9 cellular contexts compared by ENCODE assay signal in genomic region chr22:41619979-41620645, GRCh38. TPM values are rescaled to one million over a fixed set of nuclear protein-coding genes. Genes with fewer than 3 reads are reported as not detected.
DNase-seq lines count a peak whose midpoint lies in the region; ATAC-seq lines count a peak whose summit lies in the region.
"Had no signal": no experiment of that assay in that cellular context is flagged by ENCODE, and none has a peak within 500 bp of the region (broad histone marks: within the 10 kb centered on the region; RNA-seq: fewer than 3 reads in every experiment).

No MANE protein-coding gene starts in this region.

- H3K9me3 ChIP-seq in skeletal muscle tissue (ENCODE audit: control insufficient read depth in 3 of 3, low read length in 3 of 3): no peaks in the 10 kb centered on the region

- H3K27me3 ChIP-seq in skeletal muscle tissue (ENCODE audit: control insufficient read depth in 3 of 3, insufficient read depth in 3 of 3, low read length in 3 of 3): no peaks in the 10 kb centered on the region

- DNase-seq in GM03348 (ENCODE audit: low spot score): peak; percentile 27
- DNase-seq in SHP77 (lab: John Stamatoyannopoulos, UW): peak; percentile 25 to 52
- peak; percentile 56 for DNase-seq in activated naive CD8-positive, alpha-beta T cell treated with anti-CD3 and anti-CD28 coated beads, Interleukin-2, amount 50 U/mL, for 24 hours
- DNase-seq in NCI-H2107 treated with DMSO at 0.1 percent for 48 hours (lab: John Stamatoyannopoulos, UW; ENCODE audit: unreplicated experiment): no peak

- H3K4me1 Mint-ChIP-seq in activated naive CD8-positive, alpha-beta T cell treated with anti-CD3 and anti-CD28 coated beads, Interleukin-2, amount 50 U/mL, for 24 hours: peaks cover 57% of the 10 kb centered on the region

- no peaks in the 10 kb centered on the region for H3K9me3 Mint-ChIP-seq in activated naive CD8-positive, alpha-beta T cell treated with anti-CD3 and anti-CD28 coated beads, Interleukin-2, amount 50 U/mL, for 24 hours

- H3K36me3 ChIP-seq in skeletal muscle tissue (ENCODE audit: control insufficient read depth in 3 of 3, insufficient read depth in 3 of 3, low read length in 3 of 3): peaks cover 5 to 17% (median 7%) of the 10 kb centered on the region in 3 donors

- peaks cover 3% of the 10 kb centered on the region for H3K27me3 Mint-ChIP-seq in activated naive CD8-positive, alpha-beta T cell treated with anti-CD3 and anti-CD28 coated beads, Interleukin-2, amount 50 U/mL, for 24 hours

- peak overlapping the region; percentile 91 to 95 (median 92) for H3K9ac ChIP-seq in skeletal muscle tissue (ENCODE audit: low read depth in 1 of 3, low read length in 3 of 3)

- ATAC-seq in HG02973 (IDR thresholded peaks at IDR 0.05; ENCODE audit: unreplicated experiment) (peak; percentile 22), HG02759 (IDR thresholded peaks at IDR 0.05; ENCODE audit: unreplicated experiment) (no peak)
- ATAC-seq in activated naive CD8-positive, alpha-beta T cell treated with anti-CD3 and anti-CD28 coated beads, Interleukin-2, amount 50 U/mL, for 24 hours: peak; percentile 27

- H3K36me3 Mint-ChIP-seq in activated naive CD8-positive, alpha-beta T cell treated with anti-CD3 and anti-CD28 coated beads, Interleukin-2, amount 50 U/mL, for 24 hours (ENCODE audit: low read depth): peaks cover 47% of the 10 kb centered on the region

- H3K4me1 ChIP-seq in skeletal muscle tissue (ENCODE audit: control insufficient read depth in 3 of 3, insufficient read depth in 3 of 3, low read length in 3 of 3): peaks cover 18 to 29% (median 19%) of the 10 kb centered on the region in 3 donors

- H3K4me3 Mint-ChIP-seq in activated naive CD8-positive, alpha-beta T cell treated with anti-CD3 and anti-CD28 coated beads, Interleukin-2, amount 50 U/mL, for 24 hours: peak overlapping the region; percentile 97

- H3K27ac Mint-ChIP-seq in activated naive CD8-positive, alpha-beta T cell treated with anti-CD3 and anti-CD28 coated beads, Interleukin-2, amount 50 U/mL, for 24 hours: peak overlapping the region; percentile 99

- H3K27ac ChIP-seq in skeletal muscle tissue (ENCODE audit: low read depth, low read length): peak overlapping the region; percentile 99

- H3K4me3 ChIP-seq in iPS-11a (ENCODE audit: low read depth, low read length): peak overlapping the region; percentile 88
- peak overlapping the region; percentile 88 to 99 (median 92) for H3K4me3 ChIP-seq in skeletal muscle tissue (ENCODE audit: low read length in 3 of 3)

RNA-seq across cellular contexts. Expression of gene DESI1, which starts 0.7 kb away (rescaled TPM):
- 5.7 TPM for total RNA-seq in skeletal muscle tissue

RNA-seq across cellular contexts. Expression of gene XRCC6, which starts 1.0 kb away (rescaled TPM):
- 287 TPM for total RNA-seq in skeletal muscle tissue

RNA-seq across cellular contexts. Expression of gene PMM1, which starts 30.5 kb away (rescaled TPM):
- total RNA-seq in skeletal muscle tissue: 10.4 TPM

RNA-seq across cellular contexts. Expression of gene CSDC2, which starts 59.3 kb away (rescaled TPM):
- total RNA-seq in skeletal muscle tissue: 0.52 TPM
- total RNA-seq: dermis microvascular lymphatic vessel endothelial cell had no signal
